In genomic region chr10:6671976-6672375, GRCh38 we compare ENCODE assay signal across 16 cellular contexts.
DNase-seq lines count a peak whose midpoint lies in the region; ATAC-seq, FAIRE-seq and TF ChIP-seq lines count a peak whose summit lies in the region.
"Had no signal": no experiment of that assay in that cellular context is flagged by ENCODE, and none has a peak within 500 bp of the region (broad histone marks: within the 10 kb centered on the region; RNA-seq: fewer than 3 reads in every experiment).

No MANE protein-coding gene starts in this region.

- TF ChIP-seq CTCF in liver (IDR thresholded peaks at IDR 0.05; ENCODE audit: low read depth, low read length, missing input control) (no peak), HepG2 (CRISPR knock-in tag; IDR thresholded peaks at IDR 0.05) (no peak), fibroblast of mammary gland (conservative IDR thresholded peaks at IDR 0.05; ENCODE audit: control insufficient read depth, insufficient read depth, low read depth, low read length) (no peak)

- no peak for TF ChIP-seq EP300 in HepG2 (IDR thresholded peaks at IDR 0.05; ENCODE audit: low read depth in 2 of 2, low read length in 2 of 2)
- no peak for TF ChIP-seq EP300 in HepG2 (CRISPR knock-in tag; IDR thresholded peaks at IDR 0.05; ENCODE audit: borderline replicate concordance)

- no peaks in the 10 kb centered on the region for H3K79me2 ChIP-seq in HepG2 (ENCODE audit: insufficient read depth, low read length)

- H3K4me3 ChIP-seq in liver (ENCODE audit: low read depth in 1 of 3, low read length in 3 of 3): no peak overlapping the region
- H3K4me3 ChIP-seq in HepG2 (replicated peaks in 1 of 3; ENCODE audit: insufficient read depth in 1 of 3, low read depth in 2 of 3, low read length in 3 of 3): no peak overlapping the region
- H3K4me3 ChIP-seq in fibroblast of mammary gland (ENCODE audit: control insufficient read depth, low read depth, low read length): no peak overlapping the region
- H3K4me3 ChIP-seq: BLaER1, GM12878, GM23248 had no signal

- POLR2A ChIA-PET in HepG2 (lab: Yijun Ruan, JAX): no interaction called here

- peaks cover 0 to 12% (median 2%) of the 10 kb centered on the region in 4 donors for H3K27me3 ChIP-seq in liver (ENCODE audit: control insufficient read depth in 4 of 4, insufficient read depth in 4 of 4, low read length in 3 of 4)
- H3K27me3 ChIP-seq in HepG2 (ENCODE audit: control insufficient read depth in 1 of 2, insufficient read depth in 2 of 2, low read length in 2 of 2): peaks cover 0 to 5% of the 10 kb centered on the region in 2 experiments; a peak in 2 of 5 replicates
- H3K27me3 ChIP-seq: BLaER1 had no signal

- H3K27ac ChIP-seq in liver (ENCODE audit: low read depth in 1 of 2, low read length in 2 of 2) (no peak overlapping the region), HepG2 (ENCODE audit: extremely low read length, insufficient read depth, low read length) (no peak overlapping the region)
- H3K27ac ChIP-seq: BLaER1, GM23248 had no signal

- no TSS peak for BruUV-seq in HepG2 (replicated peaks; lab: Mats Ljungman, UMichigan)

- no peak overlapping the region for H2AFZ ChIP-seq in HepG2 (ENCODE audit: low read length)
- H2AFZ ChIP-seq: GM23248 had no signal

- in situ Hi-C loops in HepG2 (cut with HindIII; ENCODE audit: extremely low pct_ligation_motif_present, low pct_unique_long_range_greater_than_20kb): loop anchor here (10.0 kb wide), 1 partner anchor 257 kb away; no protein-coding TSS in a partner anchor

- WGBS in liver: 68% methylated on average over 6 of the region's 6 CpGs
- WGBS in HepG2 (ENCODE audit: low lambda C conversion rate): 2% methylated on average over 6 of the region's 6 CpGs

- CTCF ChIA-PET in HepG2 (lab: Yijun Ruan, JAX; ENCODE audit: low intra/inter-chr PET ratio, low total read pairs): no interaction called here

- no peaks in the 10 kb centered on the region for H4K20me1 ChIP-seq in HepG2 (ENCODE audit: insufficient read depth, low read length)
- H4K20me1 ChIP-seq: BLaER1 had no signal

- no peak for FAIRE-seq in HepG2 (lab: Jason Lieb, UNC)
- FAIRE-seq: GM12878 had no signal

- H3K36me3 ChIP-seq in liver (ENCODE audit: control insufficient read depth in 4 of 4, insufficient read depth in 3 of 4, low read depth in 1 of 4, low read length in 3 of 4) (no peaks in the 10 kb centered on the region), HepG2 (replicated peaks in 1 of 2; ENCODE audit: control insufficient read depth in 1 of 2, insufficient read depth in 2 of 2, low read length in 2 of 2) (no peaks in the 10 kb centered on the region)
- H3K36me3 ChIP-seq: BLaER1 had no signal

- no peaks in the 10 kb centered on the region for H3K4me1 ChIP-seq in liver (ENCODE audit: control insufficient read depth in 4 of 4, insufficient read depth in 4 of 4, low read length in 3 of 4)
- no peaks in the 10 kb centered on the region for H3K4me1 ChIP-seq in HepG2 (ENCODE audit: insufficient read depth, low read length)

- intact Hi-C loops in HepG2 (cut with micrococcal nuclease; ENCODE audit: unreplicated experiment): loop anchor here (10.0 kb wide), 2 partner anchors 63 to 227 kb away; no protein-coding TSS in a partner anchor
- intact Hi-C loops in left cardiac atrium (cut with DNase I): loop anchor here in 1 of 2 donors (10.0 kb wide), 2 partner anchors 247 to 743 kb away; partner anchors contain the start of gene SFMBT2

- no peak overlapping the region for H3K4me2 ChIP-seq in HepG2 (ENCODE audit: low read depth, low read length)
- H3K4me2 ChIP-seq: BLaER1 had no signal

- no peak for DNase-seq in HepG2 (ENCODE audit: low spot score)
- peak; percentile 19 for DNase-seq in fibroblast of mammary gland (ENCODE audit: low read depth)
- peak; percentile 42 to 63 for DNase-seq in lung microvascular endothelial cell (ENCODE audit: low read depth in 2 of 2)
- DNase-seq in activated T-cell treated with anti-CD3 and anti-CD28 coated beads for 4 hours: no peak
- no peak for DNase-seq in left cardiac atrium
- DNase-seq: 8988T; AML-193; Calu3; CD4-positive, CD25-positive, alpha-beta regulatory T cell; DMS 273 treated with DMSO at 0.1 percent for 48 hours; H7 had no signal

- ATAC-seq in HepG2 (no peak), left cardiac atrium (no peak), HG03521 (IDR thresholded peaks at IDR 0.05; ENCODE audit: unreplicated experiment) (no peak)
- ATAC-seq: GM12878 had no signal

- TF ChIP-seq RAD21 in liver (IDR thresholded peaks at IDR 0.05): no peak
- no peak for TF ChIP-seq RAD21 in HepG2 (CRISPR knock-in tag; IDR thresholded peaks at IDR 0.05)

- H3K9me3 ChIP-seq in liver (ENCODE audit: control insufficient read depth in 4 of 4, low read length in 3 of 4) (no peaks in the 10 kb centered on the region), HepG2 (ENCODE audit: low read length) (no peaks in the 10 kb centered on the region)
- H3K9me3 ChIP-seq: BLaER1 had no signal

- no peak for TF ChIP-seq POLR2A in HepG2 (IDR thresholded peaks at IDR 0.05; ENCODE audit: insufficient read depth in 1 of 2, low read depth in 2 of 2, low read length in 2 of 2)

- H3K9ac ChIP-seq in liver (ENCODE audit: low read depth in 1 of 2, low read length in 2 of 2) (no peak overlapping the region), HepG2 (ENCODE audit: insufficient read depth, low read depth, low read length) (no peak overlapping the region)
- H3K9ac ChIP-seq: BLaER1, GM23248 had no signal

TF ChIP-seq in liver, 16 proteins besides CTCF, POLR2A, EP300 and RAD21:
- peak; percentile 93 for TF ChIP-seq REST (IDR thresholded peaks at IDR 0.05)
- TF ChIP-seq NR2F2 (IDR thresholded peaks at IDR 0.05): peak; percentile 87
- no peak for TF ChIP-seq FOXA1 (IDR thresholded peaks at IDR 0.05)
- no peak for TF ChIP-seq HNF4A (conservative IDR thresholded peaks at IDR 0.05)
- no peak for TF ChIP-seq FOXA2 (IDR thresholded peaks at IDR 0.05)
- no peak for TF ChIP-seq SP1 (IDR thresholded peaks at IDR 0.05)
TF ChIP-seq in liver: peak in this region for 2.

TF ChIP-seq in HepG2, 621 proteins besides CTCF, POLR2A, EP300 and RAD21:
- TF ChIP-seq JUNB (CRISPR knock-in tag; IDR thresholded peaks at IDR 0.05; ENCODE audit: borderline replicate concordance) (no peak), EZH2 (conservative IDR thresholded peaks at IDR 0.05; ENCODE audit: low read depth, low read length) (no peak), CEBPG (CRISPR knock-in tag; IDR thresholded peaks at IDR 0.05) (no peak), ARNT2 (CRISPR knock-in tag; IDR thresholded peaks at IDR 0.05; ENCODE audit: low read depth) (no peak), ZNF446 (CRISPR knock-in tag; IDR thresholded peaks at IDR 0.05) (no peak), ZMYM2 (CRISPR knock-in tag; IDR thresholded peaks at IDR 0.05) (no peak), SIX1 (CRISPR knock-in tag; IDR thresholded peaks at IDR 0.05; ENCODE audit: borderline replicate concordance) (no peak), ZFP36L2 (CRISPR knock-in tag; IDR thresholded peaks at IDR 0.05) (no peak), ZBTB7A (CRISPR knock-in tag; IDR thresholded peaks at IDR 0.05) (no peak), TCF7 (IDR thresholded peaks at IDR 0.05; ENCODE audit: low read depth) (no peak), ZSCAN21 (CRISPR knock-in tag; IDR thresholded peaks at IDR 0.05; ENCODE audit: borderline replicate concordance) (no peak), CHCHD3 (CRISPR knock-in tag; IDR thresholded peaks at IDR 0.05) (no peak), ZBTB21 (CRISPR knock-in tag; IDR thresholded peaks at IDR 0.05) (no peak), SPEN (CRISPR knock-in tag; IDR thresholded peaks at IDR 0.05; ENCODE audit: low read depth) (no peak)
- TF ChIP-seq, protein P1, sequence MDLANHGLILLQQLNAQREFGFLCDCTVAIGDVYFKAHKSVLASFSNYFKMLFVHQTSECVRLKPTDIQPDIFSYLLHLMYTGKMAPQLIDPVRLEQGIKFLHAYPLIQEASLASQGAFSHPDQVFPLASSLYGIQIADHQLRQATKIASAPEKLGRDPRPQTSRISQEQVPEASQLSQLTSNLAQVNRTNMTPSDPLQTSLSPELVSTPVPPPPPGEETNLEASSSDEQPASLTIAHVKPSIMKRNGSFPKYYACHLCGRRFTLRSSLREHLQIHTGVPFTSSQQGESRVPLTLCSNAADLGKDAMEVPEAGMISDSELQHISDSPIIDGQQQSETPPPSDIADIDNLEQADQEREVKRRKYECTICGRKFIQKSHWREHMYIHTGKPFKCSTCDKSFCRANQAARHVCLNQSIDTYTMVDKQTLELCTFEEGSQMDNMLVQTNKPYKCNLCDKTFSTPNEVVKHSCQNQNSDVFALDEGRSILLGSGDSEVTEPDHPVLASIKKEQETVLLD (CRISPR knock-in tag; IDR thresholded peaks at IDR 0.05; ENCODE audit: low read depth): no peak
- TF ChIP-seq, protein P2, sequence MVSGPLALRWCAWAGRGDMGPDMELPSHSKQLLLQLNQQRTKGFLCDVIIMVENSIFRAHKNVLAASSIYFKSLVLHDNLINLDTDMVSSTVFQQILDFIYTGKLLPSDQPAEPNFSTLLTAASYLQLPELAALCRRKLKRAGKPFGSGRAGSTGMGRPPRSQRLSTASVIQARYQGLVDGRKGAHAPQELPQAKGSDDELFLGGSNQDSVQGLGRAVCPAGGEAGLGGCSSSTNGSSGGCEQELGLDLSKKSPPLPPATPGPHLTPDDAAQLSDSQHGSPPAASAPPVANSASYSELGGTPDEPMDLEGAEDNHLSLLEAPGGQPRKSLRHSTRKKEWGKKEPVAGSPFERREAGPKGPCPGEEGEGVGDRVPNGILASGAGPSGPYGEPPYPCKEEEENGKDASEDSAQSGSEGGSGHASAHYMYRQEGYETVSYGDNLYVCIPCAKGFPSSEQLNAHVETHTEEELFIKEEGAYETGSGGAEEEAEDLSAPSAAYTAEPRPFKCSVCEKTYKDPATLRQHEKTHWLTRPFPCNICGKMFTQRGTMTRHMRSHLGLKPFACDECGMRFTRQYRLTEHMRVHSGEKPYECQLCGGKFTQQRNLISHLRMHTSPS (CRISPR knock-in tag; IDR thresholded peaks at IDR 0.05; ENCODE audit: low read depth): no peak

Comparison
In these comparisons a context has a peak if more than half of its experiments do, and no peak if none do; other contexts are left out.
1. DNase-seq: peak in fibroblast of mammary gland (single experiment) and lung microvascular endothelial cell (2 of 2); none in HepG2 (single experiment), activated T-cell treated with anti-CD3 and anti-CD28 coated beads for 4 hours (single experiment) and left cardiac atrium (single experiment).